In genomic region chr11:59668950-59669610, GRCh38 we compare ENCODE assay signal across 8 cellular contexts. TPM values are rescaled to one million over a fixed set of nuclear protein-coding genes. Genes with fewer than 3 reads are reported as not detected.
DNase-seq lines count a peak whose midpoint lies in the region; ATAC-seq and TF ChIP-seq lines count a peak whose summit lies in the region.

TSS of gene PATL1 (minus strand) at chr11:59669037. CDS start at chr11:59668895, 142 bp downstream.

- no peaks in the 10 kb centered on the region for H3K36me3 ChIP-seq in BE2C
- H3K36me3 ChIP-seq in colonic mucosa: no peaks in the 10 kb centered on the region

- H3K27me3 ChIP-seq in BE2C: no peaks in the 10 kb centered on the region
- H3K27me3 ChIP-seq in colonic mucosa: no peaks in the 10 kb centered on the region

- peak within 1 kb of the TSS; percentile 70 for H3K4me3 ChIP-seq in BE2C (ENCODE audit: low read depth, low read length)
- peak within 1 kb of the TSS; percentile 80 for H3K4me3 ChIP-seq in colonic mucosa

- peak within 1 kb of the TSS; percentile 80 to 92 for H3K9ac ChIP-seq in colonic mucosa (ENCODE audit: low read depth in 2 of 2, low read length in 2 of 2)

- TF ChIP-seq CTCF in BE2C (IDR thresholded peaks at IDR 0.05; ENCODE audit: low read depth, low read length): no peak
- TF ChIP-seq CTCF in colonic mucosa (IDR thresholded peaks at IDR 0.05): no peak

- H3K27ac ChIP-seq in colonic mucosa: peak within 1 kb of the TSS; percentile 99

- peak; percentile 94 for DNase-seq in BE2C
- peak; percentile 94 for DNase-seq in GM19240 (ENCODE audit: insufficient read length, low spot score)
- peak; percentile 95 to 99 for DNase-seq in NCI-H526 (lab: John Stamatoyannopoulos, UW)
- peak; percentile 99 for DNase-seq in activated CD4-positive, alpha-beta T cell treated with anti-CD3 and anti-CD28 coated beads for 48 hours
- DNase-seq in colonic mucosa: peak; percentile 99
- peak; percentile 99 for DNase-seq in kidney tubule cell (ENCODE audit: low spot score)
- DNase-seq in stimulated activated CD4-positive, alpha-beta T cell treated with anti-CD3 and anti-CD28 coated beads, Interleukin-1b, Interleukin-23, amount 100 ng/mL, for 24 hours (ENCODE audit: low read depth in 4 of 4, low spot score in 1 of 4): peak; percentile 94 to 99 (median 96)

- ATAC-seq in HG03460 (IDR thresholded peaks at IDR 0.05; ENCODE audit: unreplicated experiment): peak; percentile 89

- H3K9me3 ChIP-seq in BE2C (no peaks in the 10 kb centered on the region), colonic mucosa (no peaks in the 10 kb centered on the region)

- no peaks in the 10 kb centered on the region for H3K4me1 ChIP-seq in BE2C
- peaks cover 4% of the 10 kb centered on the region for H3K4me1 ChIP-seq in colonic mucosa

- intact Hi-C loops in colonic mucosa (cut with DNase I): no loop called here

RNA-seq across cellular contexts. Expression of gene PATL1, which starts in this region (rescaled TPM):
- polyA plus RNA-seq in BE2C (2012; ENCODE audit: insufficient read depth, insufficient read length, low read depth): 16.6 TPM
- total RNA-seq in colonic mucosa: 10 to 100 TPM; 43.3 to 47.3 TPM

Comparison
In these comparisons a context has a peak if more than half of its experiments do, and no peak if none do; other contexts are left out.
1. Peak in every context shown above with its lines: DNase-seq, ATAC-seq, H3K4me3 ChIP-seq and H3K27ac ChIP-seq.